In the genomic region with DNA sequence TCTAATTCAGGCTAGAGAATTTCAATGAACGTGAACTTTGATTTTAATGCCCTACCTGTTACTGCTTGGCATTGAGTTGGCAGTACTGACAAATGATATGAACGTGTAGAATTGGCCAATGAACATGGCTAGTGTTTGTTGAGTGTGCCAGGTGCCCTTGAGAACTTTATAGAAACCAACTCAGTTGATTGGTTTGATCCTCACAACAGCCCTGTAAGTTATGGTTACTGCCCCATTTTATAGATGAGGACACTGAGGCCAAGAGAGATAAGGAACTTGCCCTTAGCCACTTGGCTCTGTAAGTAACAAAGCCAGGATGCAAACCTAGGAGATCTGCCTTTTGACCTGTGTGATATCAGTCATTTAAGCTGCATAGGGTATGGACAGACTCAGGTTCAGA, we compare ENCODE assay signal across 2 cellular contexts.
A peak's percentile ranks its signal among the peaks of the same experiment; 100 is the strongest.
TF ChIP-seq lines count a peak whose summit lies in the region.

No MANE protein-coding gene starts in this region.

TF ChIP-seq in HepG2, 621 proteins besides CTCF, POLR2A, EP300 and RAD21:
- TF ChIP-seq ARID2 (CRISPR knock-in tag; IDR thresholded peaks at IDR 0.05; ENCODE audit: borderline replicate concordance) (no peak), ZNF629 (CRISPR knock-in tag; conservative IDR thresholded peaks at IDR 0.05) (peak; percentile 76)
- TF ChIP-seq, protein P1, sequence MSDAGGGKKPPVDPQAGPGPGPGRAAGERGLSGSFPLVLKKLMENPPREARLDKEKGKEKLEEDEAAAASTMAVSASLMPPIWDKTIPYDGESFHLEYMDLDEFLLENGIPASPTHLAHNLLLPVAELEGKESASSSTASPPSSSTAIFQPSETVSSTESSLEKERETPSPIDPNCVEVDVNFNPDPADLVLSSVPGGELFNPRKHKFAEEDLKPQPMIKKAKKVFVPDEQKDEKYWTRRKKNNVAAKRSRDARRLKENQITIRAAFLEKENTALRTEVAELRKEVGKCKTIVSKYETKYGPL (CRISPR knock-in tag; IDR thresholded peaks at IDR 0.05), result no peak

TF ChIP-seq in K562, 482 proteins besides CTCF, POLR2A, EP300 and RAD21:
- no peak for TF ChIP-seq KLF13 (tag; IDR thresholded peaks at IDR 0.05; ENCODE audit: borderline replicate concordance, low read depth)
- TF ChIP-seq BCOR (IDR thresholded peaks at IDR 0.05), result peak; percentile 36; the same call in 1 of the 2 replicates
- peak; percentile 80 for TF ChIP-seq RBM25 (IDR thresholded peaks at IDR 0.05; ENCODE audit: low read depth, low read length, severe bottlenecking)
